7 cellular contexts compared by ENCODE assay signal in the genomic region with DNA sequence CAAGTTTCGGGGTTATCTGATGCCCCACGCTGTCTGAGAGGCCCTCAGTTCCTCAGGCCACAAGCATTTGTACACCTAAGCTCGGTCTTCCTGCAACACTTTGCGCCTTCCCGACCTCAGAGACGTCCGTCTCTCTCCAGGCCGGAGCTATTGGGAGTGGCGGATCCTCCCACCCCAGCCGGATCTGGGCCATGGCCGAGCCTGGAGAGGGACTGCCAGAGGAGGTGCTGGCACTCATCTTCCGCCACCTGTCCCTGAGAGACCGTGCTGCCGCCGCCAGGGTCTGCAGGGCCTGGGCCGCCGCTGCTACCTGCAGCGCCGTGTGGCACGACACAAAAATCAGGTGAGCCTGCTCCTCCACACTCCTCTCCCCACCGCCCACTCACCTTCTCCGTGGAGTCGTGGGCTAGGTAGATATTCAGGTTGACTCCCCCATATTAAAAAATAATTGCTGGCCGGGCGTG. TPM values are rescaled to one million over a fixed set of nuclear protein-coding genes. Genes with fewer than 3 reads are reported as not detected.
DNase-seq lines count a peak whose midpoint lies in the region; ATAC-seq and TF ChIP-seq lines count a peak whose summit lies in the region.

No MANE protein-coding gene starts in this region.

- H3K36me3 Mint-ChIP-seq in activated CD8-positive, alpha-beta T cell treated with anti-CD3 and anti-CD28 coated beads, Interleukin-2, amount 10 ng/mL, durations not matched to agents 7 days and 5 days (ENCODE audit: low read depth) = peaks cover 33% of the 10 kb centered on the region
- H3K36me3 Mint-ChIP-seq in effector memory CD8-positive, alpha-beta T cell (ENCODE audit: insufficient read depth) = peaks cover 39% of the 10 kb centered on the region

- intact Hi-C loops in Right ventricle myocardium superior (cut with DNase I) = no loop called here

- H3K4me3 Mint-ChIP-seq in activated CD8-positive, alpha-beta T cell treated with anti-CD3 and anti-CD28 coated beads, Interleukin-2, amount 10 ng/mL, durations not matched to agents 7 days and 5 days = peak overlapping the region; percentile 40
- H3K4me3 Mint-ChIP-seq in effector memory CD8-positive, alpha-beta T cell = peak overlapping the region in 1 of 2 donors; percentile 79

- POLR2A ChIA-PET in activated CD8-positive, alpha-beta T cell treated with anti-CD3 and anti-CD28 coated beads, Interleukin-2, amount 10 ng/mL, durations not matched to agents 7 days and 5 days (lab: Charles Lee) = interaction anchor here (1.3 kb wide), 1 partner anchor 11 kb away, joined by 3 read pairs; no protein-coding TSS in a partner anchor
- POLR2A ChIA-PET in GM10248 (lab: Yijun Ruan, JAX) = no interaction called here

- no peak for TF ChIP-seq CTCF in GM10248 (IDR thresholded peaks at IDR 0.05; ENCODE audit: control extremely low read depth, extremely low read depth, low read depth, missing control alignments)

- peaks cover 70% of the 10 kb centered on the region for H3K4me1 Mint-ChIP-seq in activated CD8-positive, alpha-beta T cell treated with anti-CD3 and anti-CD28 coated beads, Interleukin-2, amount 10 ng/mL, durations not matched to agents 7 days and 5 days (ENCODE audit: low read depth)
- H3K4me1 Mint-ChIP-seq in effector memory CD8-positive, alpha-beta T cell (ENCODE audit: low read depth in 2 of 2) = peaks cover 26 to 43% of the 10 kb centered on the region in 2 donors

- H3K4me1 ChIP-seq in ES-I3 (ENCODE audit: insufficient read depth, low read length) = no peaks in the 10 kb centered on the region; the same call in 1 of the 2 replicates

- CTCF ChIA-PET in activated CD8-positive, alpha-beta T cell treated with anti-CD3 and anti-CD28 coated beads, Interleukin-2, amount 10 ng/mL, durations not matched to agents 7 days and 5 days (lab: Charles Lee) = interaction anchor here (2.5 to 6.9 kb wide), 4 partner anchors 10 to 184 kb away, joined by 12 to 95 read pairs (median 30); partner anchors contain the start of gene B3GNT9
- CTCF ChIA-PET in GM10248 (lab: Yijun Ruan, JAX) = interaction anchor here (1.0 to 5.8 kb wide), 6 partner anchors 8 to 173 kb away, joined by 3 to 45 read pairs (median 20); partner anchors contain the start of genes B3GNT9, CES4A and NOL3

- no peaks in the 10 kb centered on the region for H3K9me3 Mint-ChIP-seq in activated CD8-positive, alpha-beta T cell treated with anti-CD3 and anti-CD28 coated beads, Interleukin-2, amount 10 ng/mL, durations not matched to agents 7 days and 5 days (ENCODE audit: insufficient read depth)
- no peaks in the 10 kb centered on the region for H3K9me3 Mint-ChIP-seq in effector memory CD8-positive, alpha-beta T cell

- H3K36me3 ChIP-seq in ES-I3 (ENCODE audit: insufficient read depth, low read length) = no peaks in the 10 kb centered on the region

- peak overlapping the region; percentile 47; the same call in 1 of the 2 replicates for H3K9ac ChIP-seq in ES-I3 (ENCODE audit: low read depth, low read length)

- H3K27ac Mint-ChIP-seq in activated CD8-positive, alpha-beta T cell treated with anti-CD3 and anti-CD28 coated beads, Interleukin-2, amount 10 ng/mL, durations not matched to agents 7 days and 5 days = no peak overlapping the region
- no peak overlapping the region for H3K27ac Mint-ChIP-seq in effector memory CD8-positive, alpha-beta T cell

- H3K27me3 Mint-ChIP-seq in activated CD8-positive, alpha-beta T cell treated with anti-CD3 and anti-CD28 coated beads, Interleukin-2, amount 10 ng/mL, durations not matched to agents 7 days and 5 days (ENCODE audit: low read depth) = peaks cover 30% of the 10 kb centered on the region
- H3K27me3 Mint-ChIP-seq in effector memory CD8-positive, alpha-beta T cell = peaks cover 18 to 40% of the 10 kb centered on the region in 2 donors

- no peak for ATAC-seq in activated CD8-positive, alpha-beta T cell treated with anti-CD3 and anti-CD28 coated beads, Interleukin-2, amount 10 ng/mL, durations not matched to agents 7 days and 5 days
- ATAC-seq in Right ventricle myocardium superior (ENCODE audit: poor library complexity) (peak; percentile 24), GM21381 (IDR thresholded peaks at IDR 0.05; ENCODE audit: unreplicated experiment) (no peak)
- no peak for ATAC-seq in effector memory CD8-positive, alpha-beta T cell (replicated peaks)

- H3K9me3 ChIP-seq in ES-I3 (ENCODE audit: control insufficient read depth, insufficient read depth, low read length) = no peaks in the 10 kb centered on the region; the same call in 1 of the 2 replicates

- DNase-seq in activated CD8-positive, alpha-beta T cell treated with anti-CD3 and anti-CD28 coated beads, Interleukin-2, amount 10 ng/mL, durations not matched to agents 7 days and 5 days = no peak
- DNase-seq in Right ventricle myocardium superior (peak; percentile 69), retina (peak; percentile 2), GM10248 (ENCODE audit: extremely low spot score) (no peak)
- no peak for DNase-seq in effector memory CD8-positive, alpha-beta T cell

RNA-seq across cellular contexts. Expression of gene FBXL8, which starts 1.9 kb away (rescaled TPM):
- 10 to 100 TPM; 22.7 to 24.8 TPM for total RNA-seq in activated CD8-positive, alpha-beta T cell treated with anti-CD3 and anti-CD28 coated beads, Interleukin-2, amount 10 ng/mL, durations not matched to agents 7 days and 5 days
- total RNA-seq in Right ventricle myocardium superior = 9.5 TPM

RNA-seq across cellular contexts. Expression of gene TRADD, which starts 1.9 kb away (rescaled TPM):
- total RNA-seq in activated CD8-positive, alpha-beta T cell treated with anti-CD3 and anti-CD28 coated beads, Interleukin-2, amount 10 ng/mL, durations not matched to agents 7 days and 5 days = 10 to 100 TPM; 39.2 to 40.7 TPM
- 9.0 TPM for total RNA-seq in Right ventricle myocardium superior

RNA-seq across cellular contexts. Expression of gene HSF4, which starts 2.9 kb away (rescaled TPM):
- total RNA-seq in activated CD8-positive, alpha-beta T cell treated with anti-CD3 and anti-CD28 coated beads, Interleukin-2, amount 10 ng/mL, durations not matched to agents 7 days and 5 days = 10 to 100 TPM; 31.5 to 34.4 TPM
- total RNA-seq in Right ventricle myocardium superior = 62.9 TPM

RNA-seq across cellular contexts. Expression of gene NOL3, which starts 8.7 kb away (rescaled TPM):
- 1 to 10 TPM; 7.4 to 8.2 TPM for total RNA-seq in activated CD8-positive, alpha-beta T cell treated with anti-CD3 and anti-CD28 coated beads, Interleukin-2, amount 10 ng/mL, durations not matched to agents 7 days and 5 days
- total RNA-seq in Right ventricle myocardium superior = 105 TPM

RNA-seq across cellular contexts. Expression of gene B3GNT9, which starts 10.8 kb away (rescaled TPM):
- 1 to 10 TPM; 6.6 to 7.2 TPM for total RNA-seq in activated CD8-positive, alpha-beta T cell treated with anti-CD3 and anti-CD28 coated beads, Interleukin-2, amount 10 ng/mL, durations not matched to agents 7 days and 5 days
- 8.1 TPM for total RNA-seq in Right ventricle myocardium superior

Comparison
In these comparisons a context has a peak if more than half of its experiments do, and no peak if none do; other contexts are left out.
1. DNase-seq: peak in Right ventricle myocardium superior (single experiment) and retina (single experiment); none in activated CD8-positive, alpha-beta T cell treated with anti-CD3 and anti-CD28 coated beads, Interleukin-2, amount 10 ng/mL, durations not matched to agents 7 days and 5 days (single experiment), GM10248 (single experiment) and effector memory CD8-positive, alpha-beta T cell (0 of 3).